9 cellular contexts compared by ENCODE assay signal in genomic region chr1:90721210-90722194, GRCh38. TPM values are rescaled to one million over a fixed set of nuclear protein-coding genes. Genes with fewer than 3 reads are reported as not detected.
DNase-seq lines count a peak whose midpoint lies in the region; ATAC-seq and TF ChIP-seq lines count a peak whose summit lies in the region.
"Had no signal": no experiment of that assay in that cellular context is flagged by ENCODE, and none has a peak within 500 bp of the region (broad histone marks: within the 10 kb centered on the region; RNA-seq: fewer than 3 reads in every experiment).

No MANE protein-coding gene starts in this region.

- H3K9me2 ChIP-seq in HCT116 (ENCODE audit: insufficient read depth) = no peaks in the 10 kb centered on the region

- H3K9me3 ChIP-seq in HCT116 (ENCODE audit: control insufficient read depth in 1 of 2, insufficient read depth in 1 of 2, low read depth in 1 of 2, low read length in 2 of 2) = no peaks in the 10 kb centered on the region

- peaks cover 88% of the 10 kb centered on the region for H3K27me3 Mint-ChIP-seq in T-helper 2 cell treated with Interferon-gamma antibody and Interleukin-4, amounts not matched to agents 5 μg/mL and 100 μg/mL, for 36 hours (ENCODE audit: low read depth)
- H3K27me3 Mint-ChIP-seq in chondrocyte (ENCODE audit: low read depth) (peaks cover 80% of the 10 kb centered on the region), mesothelial cell of epicardium (ENCODE audit: low read depth) (peaks cover 97% of the 10 kb centered on the region)
- peaks cover 99% of the 10 kb centered on the region for H3K27me3 Mint-ChIP-seq in stimulated activated memory B cell treated with anti-CD40 and anti-IgM and Interleukin-4, amounts not matched to agents 10 μg/mL and 1 μg/mL and 100 μg/mL, for 72 hours

- ATAC-seq in HCT116 = peak; percentile 94
- ATAC-seq in stimulated activated memory B cell treated with anti-CD40 and anti-IgM and Interleukin-4, amounts not matched to agents 10 μg/mL and 1 μg/mL and 100 μg/mL, for 72 hours = no peak

- no TSS peak for BruUV-seq in HCT116 (replicated peaks; lab: Mats Ljungman, UMichigan)

- TF ChIP-seq CTCF in HCT116 (IDR thresholded peaks at IDR 0.05 in 2 of 3, conservative IDR thresholded peaks at IDR 0.05 in 1 of 3; ENCODE audit: borderline replicate concordance in 1 of 3, insufficient read depth in 1 of 3, low read depth in 2 of 3, low read length in 2 of 3) = peak; percentile 83 to 93 (median 92)
- peak; percentile 83 for TF ChIP-seq CTCF in chondrocyte (IDR thresholded peaks at IDR 0.05)
- peak; percentile 71 for TF ChIP-seq CTCF in mesothelial cell of epicardium (IDR thresholded peaks at IDR 0.05; ENCODE audit: unreplicated experiment)

- H3K4me3 ChIP-seq in HCT116 (replicated peaks in 1 of 2; ENCODE audit: low read depth in 1 of 2, low read length in 2 of 2) = no peak overlapping the region

- H3K27ac Mint-ChIP-seq in T-helper 2 cell treated with Interferon-gamma antibody and Interleukin-4, amounts not matched to agents 5 μg/mL and 100 μg/mL, for 36 hours = no peak overlapping the region
- no peak overlapping the region for H3K27ac Mint-ChIP-seq in chondrocyte (ENCODE audit: unreplicated experiment)
- H3K27ac Mint-ChIP-seq in mesothelial cell of epicardium = no peak overlapping the region
- H3K27ac Mint-ChIP-seq in stimulated activated memory B cell treated with anti-CD40 and anti-IgM and Interleukin-4, amounts not matched to agents 10 μg/mL and 1 μg/mL and 100 μg/mL, for 72 hours = no peak overlapping the region

- RAD21 ChIA-PET in HCT116 (lab: Charles Lee; ENCODE audit: low non-redundant PET in 1 of 2, low total read pairs in 2 of 2, uncharacterized antibody in 2 of 2, unreplicated experiment in 2 of 2) = interaction anchor here (0.7 to 2.1 kb wide), 4 partner anchors 143 to 444 kb away, joined by 3 to 13 read pairs (median 7); no protein-coding TSS in a partner anchor

- CTCF ChIA-PET in HCT116 (lab: Charles Lee) = interaction anchor here (0.6 to 2.2 kb wide), 32 partner anchors 10 to 675 kb away, joined by 3 to 57 read pairs (median 4); no protein-coding TSS in a partner anchor

- peaks cover 11% of the 10 kb centered on the region for H3K36me3 Mint-ChIP-seq in T-helper 2 cell treated with Interferon-gamma antibody and Interleukin-4, amounts not matched to agents 5 μg/mL and 100 μg/mL, for 36 hours (ENCODE audit: low read depth)
- H3K36me3 Mint-ChIP-seq in chondrocyte (ENCODE audit: low read depth) (peaks cover 10% of the 10 kb centered on the region), mesothelial cell of epicardium (no peaks in the 10 kb centered on the region)
- H3K36me3 Mint-ChIP-seq in stimulated activated memory B cell treated with anti-CD40 and anti-IgM and Interleukin-4, amounts not matched to agents 10 μg/mL and 1 μg/mL and 100 μg/mL, for 72 hours = no peaks in the 10 kb centered on the region

- no peaks in the 10 kb centered on the region for H3K36me3 ChIP-seq in HCT116 (ENCODE audit: control insufficient read depth in 1 of 2, insufficient read depth in 2 of 2, low read length in 2 of 2)

- peaks cover 0 to 5% of the 10 kb centered on the region in 2 experiments; a peak in 1 of 4 replicates for H3K4me1 ChIP-seq in HCT116 (ENCODE audit: control insufficient read depth in 1 of 2, insufficient read depth in 2 of 2, low read length in 2 of 2)

- peak overlapping the region; percentile 48 for H3K4me2 ChIP-seq in HCT116 (ENCODE audit: low read length)

- TF ChIP-seq RAD21 in HCT116 (IDR thresholded peaks at IDR 0.05; ENCODE audit: low read depth) = peak; percentile 81

- H2AFZ ChIP-seq in HCT116 (ENCODE audit: low read depth, low read length, poor library complexity, severe bottlenecking) = peak overlapping the region; percentile 94

- no peaks in the 10 kb centered on the region for H3K27me3 ChIP-seq in HCT116 (ENCODE audit: insufficient read depth, low read length)

- DNase-seq in T-helper 2 cell (peak in 4 of 5 experiments; percentile 30 to 64 (median 35)), HCT116 (ENCODE audit: low read depth, low spot score) (peak; percentile 52), NCI-H128 (lab: John Stamatoyannopoulos, UW; ENCODE audit: unreplicated experiment) (peak; percentile 71), SKM-1 treated with dmso at 0.1 percent for 144 hours (lab: John Stamatoyannopoulos, UW; ENCODE audit: unreplicated experiment) (peak; percentile 67), chondrocyte (ENCODE audit: low spot score) (no peak), mesothelial cell of epicardium (ENCODE audit: low spot score in 2 of 2, unreplicated experiment in 2 of 2) (no peak)
- no peak for DNase-seq in T-helper 2 cell treated with Interferon-gamma antibody and Interleukin-4, amounts not matched to agents 5 μg/mL and 100 μg/mL, for 36 hours (ENCODE audit: low spot score)

- intact Hi-C loops in HCT116 (cut with micrococcal nuclease) = loop anchor here (1.0 to 10.0 kb wide), 6 partner anchors 130 to 587 kb away; partner anchors contain the start of gene ZNF644

- H3K9me3 Mint-ChIP-seq in T-helper 2 cell treated with Interferon-gamma antibody and Interleukin-4, amounts not matched to agents 5 μg/mL and 100 μg/mL, for 36 hours = peaks cover 12% of the 10 kb centered on the region
- H3K9me3 Mint-ChIP-seq in chondrocyte (ENCODE audit: low read depth) (peaks cover 3% of the 10 kb centered on the region), mesothelial cell of epicardium (no peaks in the 10 kb centered on the region)
- peaks cover 12% of the 10 kb centered on the region for H3K9me3 Mint-ChIP-seq in stimulated activated memory B cell treated with anti-CD40 and anti-IgM and Interleukin-4, amounts not matched to agents 10 μg/mL and 1 μg/mL and 100 μg/mL, for 72 hours

- H3K79me2 ChIP-seq in HCT116 (ENCODE audit: insufficient read depth, low read length) = no peaks in the 10 kb centered on the region

- peaks cover 22% of the 10 kb centered on the region for H3K4me1 Mint-ChIP-seq in T-helper 2 cell treated with Interferon-gamma antibody and Interleukin-4, amounts not matched to agents 5 μg/mL and 100 μg/mL, for 36 hours (ENCODE audit: low read depth)
- H3K4me1 Mint-ChIP-seq in chondrocyte (ENCODE audit: low read depth) (peaks cover 33% of the 10 kb centered on the region), mesothelial cell of epicardium (peaks cover 31% of the 10 kb centered on the region)
- peaks cover 38% of the 10 kb centered on the region for H3K4me1 Mint-ChIP-seq in stimulated activated memory B cell treated with anti-CD40 and anti-IgM and Interleukin-4, amounts not matched to agents 10 μg/mL and 1 μg/mL and 100 μg/mL, for 72 hours

- no peak for TF ChIP-seq POLR2A in HCT116 (IDR thresholded peaks at IDR 0.05; ENCODE audit: borderline replicate concordance, extremely low read depth, insufficient read depth, insufficient read length)

- H3K4me3 Mint-ChIP-seq in T-helper 2 cell treated with Interferon-gamma antibody and Interleukin-4, amounts not matched to agents 5 μg/mL and 100 μg/mL, for 36 hours = no peak overlapping the region
- no peak overlapping the region for H3K4me3 Mint-ChIP-seq in chondrocyte (ENCODE audit: unreplicated experiment)
- no peak overlapping the region for H3K4me3 Mint-ChIP-seq in mesothelial cell of epicardium
- H3K4me3 Mint-ChIP-seq in stimulated activated memory B cell treated with anti-CD40 and anti-IgM and Interleukin-4, amounts not matched to agents 10 μg/mL and 1 μg/mL and 100 μg/mL, for 72 hours = no peak overlapping the region

- H3K9ac ChIP-seq in HCT116 (ENCODE audit: low read length) = no peak overlapping the region

- POLR2A ChIA-PET in HCT116 (lab: Charles Lee) = no interaction called here

- H4K20me1 ChIP-seq in HCT116 (ENCODE audit: insufficient read depth) = no peaks in the 10 kb centered on the region

- no peak overlapping the region for H3K27ac ChIP-seq in HCT116 (ENCODE audit: low read depth, low read length)

TF ChIP-seq in HCT116, 20 proteins besides CTCF, POLR2A, EP300 and RAD21:
- TF ChIP-seq EGR1 (IDR thresholded peaks at IDR 0.05; ENCODE audit: low read depth) = no peak
- TF ChIP-seq ZFX (IDR thresholded peaks at IDR 0.05) = no peak
- TF ChIP-seq TCF7L2 (IDR thresholded peaks at IDR 0.05; ENCODE audit: borderline replicate concordance, extremely low read depth, insufficient read depth, insufficient read length) = no peak
- peak; percentile 23; the same call in 1 of the 2 replicates for TF ChIP-seq SRF (IDR thresholded peaks at IDR 0.05; ENCODE audit: low read depth)
- TF ChIP-seq ELF1 (IDR thresholded peaks at IDR 0.05; ENCODE audit: borderline replicate concordance, low read depth) = no peak
- no peak for TF ChIP-seq EZH2 (IDR thresholded peaks at IDR 0.05)

RNA-seq across cellular contexts. Expression of gene BARHL2, which starts 4.4 kb away (rescaled TPM):
- total RNA-seq in HCT116 (2021; ENCODE audit: unreplicated experiment) = not detected
- polyA plus RNA-seq in HCT116 (2012) = not detected in 2 replicates
- not detected in 3 replicates for total RNA-seq in chondrocyte
- not detected in 3 replicates for total RNA-seq in mesothelial cell of epicardium
- total RNA-seq: urinary bladder had no signal
- polyA plus RNA-seq: urinary bladder had no signal

Comparison
In these comparisons a context has a peak if more than half of its experiments do, and no peak if none do; other contexts are left out.
1. DNase-seq: peak in T-helper 2 cell (4 of 5), HCT116 (single experiment), NCI-H128 (single experiment) and SKM-1 treated with dmso at 0.1 percent for 144 hours (single experiment); none in T-helper 2 cell treated with Interferon-gamma antibody and Interleukin-4, amounts not matched to agents 5 μg/mL and 100 μg/mL, for 36 hours (single experiment), chondrocyte (single experiment) and mesothelial cell of epicardium (0 of 2).
2. Peak in every context shown above with its lines, with median percentiles within 50 percentile points of each other: CTCF ChIP-seq.